In the genomic region with DNA sequence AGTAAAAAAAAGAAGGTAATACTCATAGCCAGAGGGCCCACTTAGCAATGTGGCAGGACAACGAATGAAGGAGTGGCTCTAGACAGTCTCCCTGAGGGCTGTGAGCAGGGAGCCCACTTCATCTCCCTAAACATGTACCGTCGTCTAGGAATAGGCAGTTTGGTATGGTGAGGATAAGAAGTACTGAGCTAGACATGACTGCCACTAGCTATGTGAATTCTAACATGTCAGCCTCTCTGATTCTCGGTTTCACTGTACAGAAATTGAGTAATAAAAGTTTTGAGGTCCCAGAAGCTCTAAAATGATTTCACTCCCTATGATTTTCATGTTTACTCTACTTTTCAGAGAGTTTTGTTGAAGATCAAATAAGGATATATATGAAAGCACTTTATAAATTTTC, we compare ENCODE assay signal across 20 cellular contexts.
"Had no signal": no experiment of that assay in that cellular context is flagged by ENCODE, and none has a peak within 500 bp of the region (broad histone marks: within the 10 kb centered on the region; RNA-seq: fewer than 3 reads in every experiment).

No MANE protein-coding gene starts in this region.

- H3K9ac ChIP-seq: SK-N-SH had no signal

- ATAC-seq: Panc1, PC-3, T-helper 17 cell had no signal

- DNase-seq: KBM-7; MV-4-11; NCI-H1048; NCI-H1105; NCI-H1436; NCI-H187; NCI-H2029; NCI-H2081 treated with DMSO at 0.1 percent for 48 hours; NCI-H2227 treated with DMSO at 0.1 percent for 48 hours; NCI-H524; NCI-H69; NCI-H774; NK-92 treated with Interleukin-12 subunit alpha and Interleukin-12 subunit beta, amount 100 ng/mL, for 24 hours; PC-3; SHP77; SK-N-SH; T-helper 1 cell; T-helper 17 cell had no signal

- H3K4me2 ChIP-seq: SK-N-SH had no signal

- H3K9me3 ChIP-seq: SK-N-SH had no signal

- H3K27ac ChIP-seq: RWPE1 had no signal
